ENCODE assay signal across 10 cellular contexts in genomic region chr6:624979-625378, GRCh38. TPM values are rescaled to one million over a fixed set of nuclear protein-coding genes. Genes with fewer than 3 reads are reported as not detected.
A peak's percentile ranks its signal among the peaks of the same experiment; 100 is the strongest.
DNase-seq lines count a peak whose midpoint lies in the region; ATAC-seq, FAIRE-seq and TF ChIP-seq lines count a peak whose summit lies in the region.
"Had no signal": no experiment of that assay in that cellular context is flagged by ENCODE, and none has a peak within 500 bp of the region (broad histone marks: within the 10 kb centered on the region; RNA-seq: fewer than 3 reads in every experiment).

No MANE protein-coding gene starts in this region.

- TF ChIP-seq EP300 in A549 (IDR thresholded peaks at IDR 0.05), result no peak

- no peak overlapping the region for H3K27ac ChIP-seq in A549
- H3K27ac ChIP-seq in WERI-Rb-1, result no peak overlapping the region
- H3K27ac ChIP-seq in hepatocyte, result peak overlapping the region; percentile 33
- no peak overlapping the region for H3K27ac ChIP-seq in kidney (ENCODE audit: low read depth in 2 of 2, low read length in 2 of 2)

- no peak overlapping the region for H2AFZ ChIP-seq in hepatocyte

- CTCF ChIA-PET in A549 (lab: Yijun Ruan, JAX), result interaction anchor here (0.6 to 1.0 kb wide), 2 partner anchors 11 to 275 kb away, joined by 4 to 5 read pairs; no protein-coding TSS in a partner anchor

- H3K36me3 ChIP-seq in WERI-Rb-1, result no peaks in the 10 kb centered on the region
- no peaks in the 10 kb centered on the region for H3K36me3 ChIP-seq in hepatocyte (replicated peaks; ENCODE audit: insufficient read depth, low read depth)
- peaks cover 0 to 5% of the 10 kb centered on the region in 2 donors for H3K36me3 ChIP-seq in kidney (ENCODE audit: control insufficient read depth in 1 of 2, insufficient read depth in 2 of 2, low read length in 2 of 2)

- TF ChIP-seq RAD21 in A549 (conservative IDR thresholded peaks at IDR 0.05 in 1 of 2, IDR thresholded peaks at IDR 0.05 in 1 of 2), result peak in 1 of 2 experiments; percentile 22; a peak in 1 of 5 replicates

- H3K4me3 ChIP-seq in A549 (no peak overlapping the region), WERI-Rb-1 (ENCODE audit: low read depth, low read length) (no peak overlapping the region), hepatocyte (no peak overlapping the region), kidney (ENCODE audit: low read length in 2 of 2) (no peak overlapping the region)

- H3K4me1 ChIP-seq in A549, result peaks cover 5% of the 10 kb centered on the region; the same call in 1 of the 3 replicates
- peaks cover 6% of the 10 kb centered on the region for H3K4me1 ChIP-seq in hepatocyte (ENCODE audit: insufficient read depth)
- no peaks in the 10 kb centered on the region for H3K4me1 ChIP-seq in kidney (ENCODE audit: control insufficient read depth in 1 of 2, insufficient read depth in 1 of 2, low read depth in 1 of 2, low read length in 2 of 2)

- peaks cover 6% of the 10 kb centered on the region for H3K79me2 ChIP-seq in hepatocyte

- H3K9me2 ChIP-seq in hepatocyte (replicated peaks; ENCODE audit: insufficient read depth), result no peaks in the 10 kb centered on the region

- TF ChIP-seq CTCF in A549 (IDR thresholded peaks at IDR 0.05), result 0 out of 3 replicates have a peak, but pooled peaks have one; percentile 8
- TF ChIP-seq CTCF in WERI-Rb-1 (IDR thresholded peaks at IDR 0.05; ENCODE audit: low read depth, low read length), result peak; percentile 22; the same call in 1 of the 2 replicates
- TF ChIP-seq CTCF in hepatocyte (IDR thresholded peaks at IDR 0.05; ENCODE audit: poor library complexity), result peak; percentile 45
- no peak for TF ChIP-seq CTCF in kidney (IDR thresholded peaks at IDR 0.05; ENCODE audit: borderline replicate concordance, extremely low read depth, insufficient read depth)

- no peaks in the 10 kb centered on the region for H4K20me1 ChIP-seq in hepatocyte (ENCODE audit: insufficient read depth, poor library complexity, severe bottlenecking)

- no peaks in the 10 kb centered on the region for H3K27me3 ChIP-seq in WERI-Rb-1 (ENCODE audit: insufficient read depth, low read depth, severe bottlenecking)
- H3K27me3 ChIP-seq in hepatocyte, result no peaks in the 10 kb centered on the region

- WGBS in A549 (ENCODE audit: missing lambda C conversion rate), result 94% methylated on average over 11 of the region's 11 CpGs
- WGBS in hepatocyte (ENCODE audit: low lambda C conversion rate, missing lambda C conversion rate), result 76% methylated on average over 11 of the region's 11 CpGs

- ATAC-seq in A549 (peak in 1 of 2 experiments; percentile 45; a peak in 2 of 6 replicates), GM21786 (IDR thresholded peaks at IDR 0.05; ENCODE audit: unreplicated experiment) (no peak)
- ATAC-seq: T-cell had no signal

- H3K9ac ChIP-seq in kidney (ENCODE audit: low read length in 2 of 2), result no peak overlapping the region

- peak in 1 of 2 experiments; percentile 18 for DNase-seq in A549 (ENCODE audit: low read depth in 1 of 2, low spot score in 1 of 2)
- DNase-seq in GM12891 (ENCODE audit: insufficient read length, low spot score), result peak; percentile 30
- no peak for DNase-seq in WERI-Rb-1
- DNase-seq in hepatocyte (ENCODE audit: low spot score), result peak; percentile 38
- DNase-seq in kidney, result no peak
- no peak for DNase-seq in epidermal melanocyte (ENCODE audit: insufficient read length, low spot score)
- no peak for DNase-seq in NCI-H774 (lab: John Stamatoyannopoulos, UW)
- DNase-seq: activated naive CD4-positive, alpha-beta T cell treated with Interleukin-2 at 50 U/mL for 16 hours; T-cell had no signal

- FAIRE-seq in A549 (lab: Jason Lieb, UNC) (no peak), GM12891 (lab: Jason Lieb, UNC) (peak; percentile 80), kidney (lab: Jason Lieb, UNC) (no peak)

- H3K4me2 ChIP-seq in A549 (no peak overlapping the region), hepatocyte (no peak overlapping the region)

- intact Hi-C loops in kidney (cut with DNase I), result no loop called here

- POLR2A ChIA-PET in A549 (lab: Yijun Ruan, JAX), result no interaction called here

- no peaks in the 10 kb centered on the region for H3K9me3 ChIP-seq in A549
- no peaks in the 10 kb centered on the region for H3K9me3 ChIP-seq in WERI-Rb-1 (ENCODE audit: severe bottlenecking)
- no peaks in the 10 kb centered on the region for H3K9me3 ChIP-seq in hepatocyte (ENCODE audit: low read depth)
- H3K9me3 ChIP-seq in kidney (ENCODE audit: control insufficient read depth in 1 of 2, low read length in 2 of 2), result no peaks in the 10 kb centered on the region

- TF ChIP-seq POLR2A in A549 (IDR thresholded peaks at IDR 0.05; ENCODE audit: low read length), result no peak
- TF ChIP-seq POLR2A in GM12891 (IDR thresholded peaks at IDR 0.05; ENCODE audit: low read depth, low read length), result no peak

TF ChIP-seq in A549, 52 proteins besides CTCF, POLR2A, EP300 and RAD21:
- TF ChIP-seq EHF (CRISPR knock-in tag; IDR thresholded peaks at IDR 0.05) (no peak), ZFP36 (IDR thresholded peaks at IDR 0.05; ENCODE audit: borderline replicate concordance, partially characterized antibody) (no peak), MAFK (IDR thresholded peaks at IDR 0.05; ENCODE audit: partially characterized antibody) (no peak), KDM5A (IDR thresholded peaks at IDR 0.05) (no peak), HEYL (CRISPR knock-in tag; IDR thresholded peaks at IDR 0.05) (no peak), HDAC2 (IDR thresholded peaks at IDR 0.05) (no peak), SREBF2 (IDR thresholded peaks at IDR 0.05) (no peak), NPAS2 (CRISPR knock-in tag; IDR thresholded peaks at IDR 0.05; ENCODE audit: borderline replicate concordance) (no peak), ZSCAN20 (CRISPR knock-in tag; IDR thresholded peaks at IDR 0.05) (no peak), FOSB (CRISPR knock-in tag; IDR thresholded peaks at IDR 0.05) (no peak), HOXB13 (CRISPR knock-in tag; IDR thresholded peaks at IDR 0.05; ENCODE audit: low read depth) (no peak), CHD2 (IDR thresholded peaks at IDR 0.05; ENCODE audit: low read length, partially characterized antibody) (no peak), TP53 (CRISPR knock-in tag; IDR thresholded peaks at IDR 0.05) (no peak)
TF ChIP-seq in A549: peak in this region for 0.

TF ChIP-seq in GM12891, 5 proteins besides CTCF, POLR2A, EP300 and RAD21:
- TF ChIP-seq POU2F2 (IDR thresholded peaks at IDR 0.05; ENCODE audit: low read depth, low read length) (peak; percentile 81; the same call in 1 of the 2 replicates), TAF1 (IDR thresholded peaks at IDR 0.05; ENCODE audit: low read depth, low read length) (no peak)

RNA-seq across cellular contexts. Expression of gene HUS1B, which starts 31.9 kb away (rescaled TPM):
- polyA plus RNA-seq in A549 (2011; rRNA removed) (0.17 TPM in 1 of 2 replicates, not detected in the other), A549 (2017; fragmentation: RNase III; extraction: RNeasy Plus Mini Kit Qiagen cat#74134 plus additional on column Dnase treatment) (0.09 to 0.25 TPM (median 0.16 TPM) in 3 replicates), hepatocyte (0.45 and 1.2 TPM in 2 replicates), kidney (ENCODE audit: insufficient read depth, low read depth, low replicate concordance) (not detected)
- polyA plus RNA-seq in A549 (2012; cell fraction: cytosol; rRNA removed), result 0.71 and 0.85 TPM in 2 replicates
- 0.82 and 1.6 TPM in 2 replicates for polyA plus RNA-seq in A549 (2012; cell fraction: nucleus; rRNA removed)
- 0.54 TPM in 1 of 2 replicates, not detected in the other for polyA minus RNA-seq in A549 (2011; rRNA and poly(A)+ RNA removed)
- polyA plus RNA-seq in GM12891 (2012; ENCODE audit: low read depth, missing spikeins), result 0.44 TPM
- total RNA-seq in hepatocyte (0.33 and 1.2 TPM in 2 replicates), kidney (1.2 TPM)

Comparison
In these comparisons a context has a peak if more than half of its experiments do, and no peak if none do; other contexts are left out.
1. DNase-seq: peak in GM12891 (single experiment) and hepatocyte (single experiment); none in WERI-Rb-1 (single experiment), kidney (single experiment), epidermal melanocyte (single experiment) and NCI-H774 (single experiment).